Comparison of ENCODE assay signal across 1 cellular context in genomic region chr19:44677019-44677809, GRCh38.
TF ChIP-seq lines count a peak whose summit lies in the region.

No MANE protein-coding gene starts in this region.

TF ChIP-seq in Ishikawa, 13 proteins besides CTCF, POLR2A, EP300 and RAD21 (continued from another document):
- TF ChIP-seq REST (IDR thresholded peaks at IDR 0.05; ENCODE audit: low read depth) (no peak), EGR1 (IDR thresholded peaks at IDR 0.05) (no peak)
